In genomic region chrX:77785746-77786548, GRCh38 we compare ENCODE assay signal across 8 cellular contexts. TPM values are rescaled to one million over a fixed set of nuclear protein-coding genes. Genes with fewer than 3 reads are reported as not detected.
A peak's percentile ranks its signal among the peaks of the same experiment; 100 is the strongest.
DNase-seq lines count a peak whose midpoint lies in the region; ATAC-seq and FAIRE-seq lines count a peak whose summit lies in the region.

Gene ATRX, minus strand, starts transcription at chrX:77786216. Its CDS starts 215 bp downstream, at chrX:77786001.

- peak; percentile 82 for DNase-seq in DMS 273 treated with DMSO at 0.1 percent for 48 hours (lab: John Stamatoyannopoulos, UW)
- DNase-seq in Jurkat, Clone E6-1 (ENCODE audit: low read depth, low spot score), result peak; percentile 83
- peak; percentile 70 for DNase-seq in RCC 7860 (ENCODE audit: low spot score)
- DNase-seq in activated T-helper 1 cell treated with Interleukin-2 at 50 U/mL for 16 hours (ENCODE audit: low read depth), result peak; percentile 57
- DNase-seq in fibroblast of gingiva (ENCODE audit: low read depth), result peak; percentile 73
- peak; percentile 77 for DNase-seq in naive B cell

- peaks cover 0 to 7% of the 10 kb centered on the region in 2 donors for H3K36me3 Mint-ChIP-seq in naive B cell
- no peaks in the 10 kb centered on the region for H3K36me3 Mint-ChIP-seq in stimulated activated memory B cell treated with anti-CD40 and anti-IgM and Interleukin-4, amounts not matched to agents 10 μg/mL and 1 μg/mL and 100 μg/mL, for 72 hours

- H3K27ac Mint-ChIP-seq in naive B cell, result peak within 1 kb of the TSS; percentile 97 to 100 (median 100)
- peak within 1 kb of the TSS; percentile 99 for H3K27ac Mint-ChIP-seq in stimulated activated memory B cell treated with anti-CD40 and anti-IgM and Interleukin-4, amounts not matched to agents 10 μg/mL and 1 μg/mL and 100 μg/mL, for 72 hours

- H3K4me3 ChIP-seq in Jurkat, Clone E6-1 (ENCODE audit: low read length), result peak within 1 kb of the TSS; percentile 74

- peaks cover 6 to 35% (median 8%) of the 10 kb centered on the region in 3 donors for H3K4me1 Mint-ChIP-seq in naive B cell
- H3K4me1 Mint-ChIP-seq in stimulated activated memory B cell treated with anti-CD40 and anti-IgM and Interleukin-4, amounts not matched to agents 10 μg/mL and 1 μg/mL and 100 μg/mL, for 72 hours, result no peaks in the 10 kb centered on the region

- peak; percentile 63 for FAIRE-seq in RCC 7860 (lab: Jason Lieb, UNC)

- peak; percentile 96 for ATAC-seq in GM21528 (IDR thresholded peaks at IDR 0.05; ENCODE audit: low FRiP score, unreplicated experiment)
- peak; percentile 92 for ATAC-seq in naive B cell (ENCODE audit: low read depth in 2 of 2)
- ATAC-seq in stimulated activated memory B cell treated with anti-CD40 and anti-IgM and Interleukin-4, amounts not matched to agents 10 μg/mL and 1 μg/mL and 100 μg/mL, for 72 hours, result peak; percentile 98

- peak within 1 kb of the TSS; percentile 91 to 100 (median 99) for H3K4me3 Mint-ChIP-seq in naive B cell
- H3K4me3 Mint-ChIP-seq in stimulated activated memory B cell treated with anti-CD40 and anti-IgM and Interleukin-4, amounts not matched to agents 10 μg/mL and 1 μg/mL and 100 μg/mL, for 72 hours, result peak within 1 kb of the TSS; percentile 97

- peaks cover 0 to 2% (median 0%) of the 10 kb centered on the region in 7 donors for H3K9me3 Mint-ChIP-seq in naive B cell
- no peaks in the 10 kb centered on the region for H3K9me3 Mint-ChIP-seq in stimulated activated memory B cell treated with anti-CD40 and anti-IgM and Interleukin-4, amounts not matched to agents 10 μg/mL and 1 μg/mL and 100 μg/mL, for 72 hours

- H3K27me3 Mint-ChIP-seq in naive B cell, result no peaks in the 10 kb centered on the region
- H3K27me3 Mint-ChIP-seq in stimulated activated memory B cell treated with anti-CD40 and anti-IgM and Interleukin-4, amounts not matched to agents 10 μg/mL and 1 μg/mL and 100 μg/mL, for 72 hours, result no peaks in the 10 kb centered on the region

RNA-seq across cellular contexts. Expression of gene ATRX, which starts in this region (rescaled TPM):
- 25.2 TPM for polyA plus RNA-seq in Jurkat, Clone E6-1 (2012; ENCODE audit: insufficient read depth, insufficient read length)
- polyA plus RNA-seq in naive B cell (ENCODE audit: low read depth in 6 of 6), result 10 to 100 TPM; 24.8 to 92.6 (median 52.0) TPM

Comparison
In these comparisons a context has a peak if more than half of its experiments do, and no peak if none do; other contexts are left out.
1. Peak in every context shown above with its lines: DNase-seq, ATAC-seq and H3K4me3 ChIP-seq.